ENCODE assay signal across 10 cellular contexts in the genomic region with DNA sequence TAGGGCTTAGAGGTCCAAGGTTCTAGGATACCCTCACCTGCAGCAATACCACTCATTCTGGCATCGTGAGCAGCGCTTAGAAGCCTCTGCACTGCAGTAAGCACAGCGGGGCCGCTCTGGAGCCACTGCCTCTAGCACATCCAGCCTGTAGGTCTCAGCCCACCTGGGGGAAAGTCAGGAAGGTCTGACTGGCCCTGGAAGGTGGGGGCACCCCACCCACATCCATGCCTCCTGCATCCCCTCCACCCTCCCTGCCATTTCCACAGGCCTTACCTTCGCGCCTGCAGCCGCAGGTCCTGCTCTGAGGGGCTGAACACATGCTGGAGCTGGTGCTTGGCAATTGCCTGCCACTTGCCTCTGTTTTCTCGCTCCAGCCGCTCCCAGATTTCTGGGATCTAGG. TPM values are rescaled to one million over a fixed set of nuclear protein-coding genes. Genes with fewer than 3 reads are reported as not detected.
DNase-seq lines count a peak whose midpoint lies in the region; ATAC-seq, FAIRE-seq and TF ChIP-seq lines count a peak whose summit lies in the region.
"Had no signal": no experiment of that assay in that cellular context is flagged by ENCODE, and none has a peak within 500 bp of the region (broad histone marks: within the 10 kb centered on the region; RNA-seq: fewer than 3 reads in every experiment).

No MANE protein-coding gene starts in this region.

- H4K20me1 ChIP-seq in HCT116 (ENCODE audit: insufficient read depth): no peaks in the 10 kb centered on the region
- no peaks in the 10 kb centered on the region for H4K20me1 ChIP-seq in osteoblast (ENCODE audit: insufficient read depth, low read length)

- FAIRE-seq in GM19239 (lab: Jason Lieb, UNC) (no peak), urothelium cell line (lab: Jason Lieb, UNC) (no peak)

- H3K4me2 ChIP-seq in HCT116 (ENCODE audit: low read length) (peak overlapping the region; percentile 95), osteoblast (ENCODE audit: insufficient read depth, low read length) (peak overlapping the region; percentile 97)

- H3K4me1 Mint-ChIP-seq in CD14-positive monocyte: peaks cover 69% of the 10 kb centered on the region
- H3K4me1 Mint-ChIP-seq in dendritic cell treated with granulocyte-macrophage colony-stimulating factor and Interleukin-4, amounts not matched to agents 40 ng/mL and 50 ng/mL, for 4 days (ENCODE audit: low read depth): peaks cover 69% of the 10 kb centered on the region

- CTCF ChIA-PET in HCT116 (lab: Charles Lee): no interaction called here

- H3K36me3 ChIP-seq in HCT116 (ENCODE audit: control insufficient read depth in 1 of 2, insufficient read depth in 2 of 2, low read length in 2 of 2): peaks cover 0 to 3% of the 10 kb centered on the region in 2 experiments; a peak in 1 of 4 replicates
- no peaks in the 10 kb centered on the region for H3K36me3 ChIP-seq in osteoblast (ENCODE audit: insufficient read depth, low read length)
- H3K36me3 ChIP-seq: neural progenitor cell had no signal

- no peaks in the 10 kb centered on the region for H3K27me3 ChIP-seq in HCT116 (ENCODE audit: insufficient read depth, low read length)
- H3K27me3 ChIP-seq in osteoblast (ENCODE audit: insufficient read depth, low read length): no peaks in the 10 kb centered on the region

- no peak for ATAC-seq in HCT116
- ATAC-seq in HG03521 (IDR thresholded peaks at IDR 0.05; ENCODE audit: unreplicated experiment): no peak

- H3K4me3 ChIP-seq in HCT116 (replicated peaks in 1 of 2; ENCODE audit: low read depth in 1 of 2, low read length in 2 of 2): peak overlapping the region; percentile 62 to 89
- peak overlapping the region; percentile 77 for H3K4me3 ChIP-seq in osteoblast (ENCODE audit: insufficient read depth, low read length)

- DNase-seq in CD14-positive monocyte (ENCODE audit: low spot score) (no peak), HCT116 (ENCODE audit: low read depth, low spot score) (no peak), osteoblast (ENCODE audit: insufficient read length, low spot score, missing footprints) (no peak), midbrain (lab: John Stamatoyannopoulos, UW) (no peak), GM19239 (ENCODE audit: insufficient read length, low spot score) (no peak), urothelium cell line (ENCODE audit: low spot score) (no peak)
- DNase-seq: NCI-H2029 treated with DMSO at 0.1 percent for 48 hours had no signal

- peaks cover 7 to 9% of the 10 kb centered on the region in 2 donors for H3K36me3 Mint-ChIP-seq in CD14-positive monocyte
- peaks cover 40% of the 10 kb centered on the region for H3K36me3 Mint-ChIP-seq in dendritic cell treated with granulocyte-macrophage colony-stimulating factor and Interleukin-4, amounts not matched to agents 40 ng/mL and 50 ng/mL, for 4 days (ENCODE audit: low read depth)

- POLR2A ChIA-PET in HCT116 (lab: Charles Lee): interaction anchor here (0.8 to 1.3 kb wide), 2 partner anchors 9 to 40 kb away, joined by 3 to 11 read pairs; partner anchors contain the start of genes CYB561D2 and NPRL2

- H3K27ac ChIP-seq in HCT116 (ENCODE audit: low read depth, low read length) (no peak overlapping the region), osteoblast (ENCODE audit: low read depth, low read length) (no peak overlapping the region)
- H3K27ac ChIP-seq: neural progenitor cell had no signal

- no peaks in the 10 kb centered on the region for H3K9me2 ChIP-seq in HCT116 (ENCODE audit: insufficient read depth)

- H3K4me1 ChIP-seq in HCT116 (ENCODE audit: control insufficient read depth in 1 of 2, insufficient read depth in 2 of 2, low read length in 2 of 2) (peaks cover 28 to 56% of the 10 kb centered on the region in 2 experiments), osteoblast (ENCODE audit: insufficient read depth, low read length) (peaks cover 40% of the 10 kb centered on the region)

- TF ChIP-seq CTCF in CD14-positive monocyte (IDR thresholded peaks at IDR 0.05) (no peak), HCT116 (IDR thresholded peaks at IDR 0.05 in 2 of 3, conservative IDR thresholded peaks at IDR 0.05 in 1 of 3; ENCODE audit: borderline replicate concordance in 1 of 3, insufficient read depth in 1 of 3, low read depth in 2 of 3, low read length in 2 of 3) (no peak), osteoblast (IDR thresholded peaks at IDR 0.05; ENCODE audit: extremely low read depth, low read depth, low read length) (no peak)

- H3K27me3 Mint-ChIP-seq in CD14-positive monocyte (ENCODE audit: low read depth in 3 of 3): no peaks in the 10 kb centered on the region
- H3K27me3 Mint-ChIP-seq in dendritic cell treated with granulocyte-macrophage colony-stimulating factor and Interleukin-4, amounts not matched to agents 40 ng/mL and 50 ng/mL, for 4 days: no peaks in the 10 kb centered on the region

- no peak for TF ChIP-seq RAD21 in HCT116 (IDR thresholded peaks at IDR 0.05; ENCODE audit: low read depth)

- no peaks in the 10 kb centered on the region for H3K9me3 Mint-ChIP-seq in CD14-positive monocyte
- no peaks in the 10 kb centered on the region for H3K9me3 Mint-ChIP-seq in dendritic cell treated with granulocyte-macrophage colony-stimulating factor and Interleukin-4, amounts not matched to agents 40 ng/mL and 50 ng/mL, for 4 days
- H3K9me3 Mint-ChIP-seq: neural progenitor cell had no signal

- H3K79me2 ChIP-seq in HCT116 (ENCODE audit: insufficient read depth, low read length) (peaks cover 28% of the 10 kb centered on the region), osteoblast (ENCODE audit: insufficient read depth, low read length) (peaks cover 34% of the 10 kb centered on the region)

- no TSS peak for BruUV-seq in HCT116 (replicated peaks; lab: Mats Ljungman, UMichigan)

- peak overlapping the region; percentile 98 for H3K9ac ChIP-seq in HCT116 (ENCODE audit: low read length)
- H3K9ac ChIP-seq: neural progenitor cell had no signal

- RAD21 ChIA-PET in HCT116 (lab: Charles Lee; ENCODE audit: low non-redundant PET in 1 of 2, low total read pairs in 2 of 2, uncharacterized antibody in 2 of 2, unreplicated experiment in 2 of 2): no interaction called here

- peak overlapping the region in 5 of 7 donors; percentile 91 to 96 (median 94) for H3K27ac Mint-ChIP-seq in CD14-positive monocyte
- peak overlapping the region; percentile 96 for H3K27ac Mint-ChIP-seq in dendritic cell treated with granulocyte-macrophage colony-stimulating factor and Interleukin-4, amounts not matched to agents 40 ng/mL and 50 ng/mL, for 4 days
- H3K27ac Mint-ChIP-seq: neural progenitor cell had no signal

- H2AFZ ChIP-seq in HCT116 (ENCODE audit: low read depth, low read length, poor library complexity, severe bottlenecking) (no peak overlapping the region), osteoblast (ENCODE audit: low read length) (no peak overlapping the region)

- H3K9me3 ChIP-seq in HCT116 (ENCODE audit: control insufficient read depth in 1 of 2, insufficient read depth in 1 of 2, low read depth in 1 of 2, low read length in 2 of 2): no peaks in the 10 kb centered on the region
- no peaks in the 10 kb centered on the region for H3K9me3 ChIP-seq in osteoblast (ENCODE audit: low read depth, low read length)

- intact Hi-C loops in CD14-positive monocyte (cut with micrococcal nuclease) (no loop called here), HCT116 (cut with micrococcal nuclease) (no loop called here)
- intact Hi-C loops in dendritic cell treated with granulocyte-macrophage colony-stimulating factor and Interleukin-4, amounts not matched to agents 40 ng/mL and 50 ng/mL, for 4 days (cut with micrococcal nuclease): no loop called here

- H3K4me3 Mint-ChIP-seq in CD14-positive monocyte: peak overlapping the region; percentile 79 to 88
- peak overlapping the region; percentile 78 for H3K4me3 Mint-ChIP-seq in dendritic cell treated with granulocyte-macrophage colony-stimulating factor and Interleukin-4, amounts not matched to agents 40 ng/mL and 50 ng/mL, for 4 days
- H3K4me3 Mint-ChIP-seq: neural progenitor cell had no signal

- no peak for TF ChIP-seq POLR2A in HCT116 (IDR thresholded peaks at IDR 0.05; ENCODE audit: borderline replicate concordance, extremely low read depth, insufficient read depth, insufficient read length)

TF ChIP-seq in HCT116, 20 proteins besides CTCF, POLR2A, EP300 and RAD21 (continues in another document):
- no peak for TF ChIP-seq CBX3 (IDR thresholded peaks at IDR 0.05; ENCODE audit: low read depth)
- TF ChIP-seq, protein P1, sequence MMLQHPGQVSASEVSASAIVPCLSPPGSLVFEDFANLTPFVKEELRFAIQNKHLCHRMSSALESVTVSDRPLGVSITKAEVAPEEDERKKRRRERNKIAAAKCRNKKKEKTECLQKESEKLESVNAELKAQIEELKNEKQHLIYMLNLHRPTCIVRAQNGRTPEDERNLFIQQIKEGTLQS (IDR thresholded peaks at IDR 0.05): no peak
- no peak for TF ChIP-seq EGR1 (IDR thresholded peaks at IDR 0.05; ENCODE audit: low read depth)
- TF ChIP-seq SIN3A (IDR thresholded peaks at IDR 0.05; ENCODE audit: low read depth): no peak
- TF ChIP-seq SP1 (IDR thresholded peaks at IDR 0.05; ENCODE audit: low read depth): no peak
- TF ChIP-seq EZH2 (IDR thresholded peaks at IDR 0.05): no peak
- TF ChIP-seq TCF7L2 (IDR thresholded peaks at IDR 0.05; ENCODE audit: borderline replicate concordance, extremely low read depth, insufficient read depth, insufficient read length): no peak
- TF ChIP-seq JUND (IDR thresholded peaks at IDR 0.05): no peak
- no peak for TF ChIP-seq YY1 (IDR thresholded peaks at IDR 0.05; ENCODE audit: extremely low read depth, insufficient replicate concordance, low read depth, low read length)
- no peak for TF ChIP-seq CEBPB (IDR thresholded peaks at IDR 0.05; ENCODE audit: low read depth)
- TF ChIP-seq ZNF274 (IDR thresholded peaks at IDR 0.05; ENCODE audit: low read depth, low read length): no peak
- TF ChIP-seq ELF1 (IDR thresholded peaks at IDR 0.05; ENCODE audit: borderline replicate concordance, low read depth): no peak

RNA-seq across cellular contexts. Expression of gene RASSF1, which starts 0.9 kb away (rescaled TPM):
- 10 to 100 TPM; 16.0 to 24.0 TPM for polyA plus RNA-seq in CD14-positive monocyte
- total RNA-seq in HCT116 (2021; ENCODE audit: unreplicated experiment) (29.6 TPM), osteoblast (17.4 and 18.1 TPM in 2 replicates)
- polyA plus RNA-seq in HCT116 (2012): 32.1 and 38.6 TPM in 2 replicates

RNA-seq across cellular contexts. Expression of gene ZMYND10, which starts 4.0 kb away (rescaled TPM):
- under 1 TPM; 0.12 to 0.19 TPM for polyA plus RNA-seq in CD14-positive monocyte
- total RNA-seq in HCT116 (2021; ENCODE audit: unreplicated experiment) (3.3 TPM), osteoblast (0.88 and 2.9 TPM in 2 replicates)
- polyA plus RNA-seq in HCT116 (2012): 1.2 and 1.5 TPM in 2 replicates

RNA-seq across cellular contexts. Expression of gene NPRL2, which starts 9.0 kb away (rescaled TPM):
- 10 to 100 TPM; 20.9 to 23.5 TPM for polyA plus RNA-seq in CD14-positive monocyte
- 35.4 TPM for total RNA-seq in HCT116 (2021; ENCODE audit: unreplicated experiment)
- polyA plus RNA-seq in HCT116 (2012): 52.6 and 52.8 TPM in 2 replicates
- total RNA-seq in osteoblast: 21.7 and 22.1 TPM in 2 replicates

RNA-seq across cellular contexts. Expression of gene CYB561D2, which starts 9.1 kb away (rescaled TPM):
- 10 to 100 TPM; 82.5 to 94.0 TPM for polyA plus RNA-seq in CD14-positive monocyte
- total RNA-seq in HCT116 (2021; ENCODE audit: unreplicated experiment): 9.5 TPM
- polyA plus RNA-seq in HCT116 (2012): 10.8 and 11.9 TPM in 2 replicates
- 22.1 and 25.0 TPM in 2 replicates for total RNA-seq in osteoblast

RNA-seq across cellular contexts. Expression of gene TUSC2, which starts 13.5 kb away (rescaled TPM):
- polyA plus RNA-seq in CD14-positive monocyte: 10 to 100 TPM; 47.0 to 55.7 TPM
- total RNA-seq in HCT116 (2021; ENCODE audit: unreplicated experiment) (34.0 TPM), osteoblast (15.9 and 16.6 TPM in 2 replicates)
- 28.2 and 34.0 TPM in 2 replicates for polyA plus RNA-seq in HCT116 (2012)
